Comparison of ENCODE assay signal across 8 cellular contexts in the genomic region with DNA sequence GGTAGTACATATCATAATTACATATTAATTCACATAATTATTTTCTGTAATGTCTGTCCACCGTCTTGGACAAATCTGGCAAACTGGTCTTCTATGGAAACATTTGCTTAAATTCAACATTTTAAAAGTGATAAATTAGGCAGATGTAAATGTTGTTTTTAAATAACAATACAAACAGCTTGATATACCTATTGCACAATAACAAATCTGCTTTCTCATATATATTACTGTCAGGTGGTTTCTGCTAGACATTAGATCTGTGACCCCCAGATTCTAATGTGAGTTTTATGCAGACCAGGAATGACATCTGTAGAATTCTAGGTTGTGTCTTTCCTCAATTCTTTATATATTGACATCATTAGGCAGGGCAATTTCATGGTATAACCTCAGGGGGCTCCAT.
"Had no signal": no experiment of that assay in that cellular context is flagged by ENCODE, and none has a peak within 500 bp of the region (broad histone marks: within the 10 kb centered on the region; RNA-seq: fewer than 3 reads in every experiment).

No MANE protein-coding gene starts in this region.

- DNase-seq: GM23248, GOT3, H9, HCEC 1CT, KG1 had no signal

- H3K4me3 ChIP-seq: GM23248 had no signal

- H3K27ac ChIP-seq: GM23248, HL-60 had no signal

- H2AFZ ChIP-seq: GM23248 had no signal

- H3K4me3 Mint-ChIP-seq: H9, IgD-negative memory B cell had no signal

- H3K4me1 Mint-ChIP-seq: H9 had no signal

- FAIRE-seq: H54 had no signal

- H3K27me3 Mint-ChIP-seq: IgD-negative memory B cell had no signal

- H3K9ac ChIP-seq: GM23248 had no signal

- H3K9me3 Mint-ChIP-seq: H9 had no signal

- H3K27ac Mint-ChIP-seq: IgD-negative memory B cell had no signal

- H3K36me3 Mint-ChIP-seq: IgD-negative memory B cell had no signal
